In genomic region chr11:18106688-18107087, GRCh38 we compare ENCODE assay signal across 8 cellular contexts. TPM values are rescaled to one million over a fixed set of nuclear protein-coding genes. Genes with fewer than 3 reads are reported as not detected.
DNase-seq lines count a peak whose midpoint lies in the region; ATAC-seq, FAIRE-seq and TF ChIP-seq lines count a peak whose summit lies in the region.
"Had no signal": no experiment of that assay in that cellular context is flagged by ENCODE, and none has a peak within 500 bp of the region (broad histone marks: within the 10 kb centered on the region; RNA-seq: fewer than 3 reads in every experiment).

No MANE protein-coding gene starts in this region.

- POLR2A ChIA-PET in K562 (lab: Yijun Ruan, JAX) = interaction anchor here (0.9 to 1.1 kb wide), 2 partner anchors 121 to 400 kb away, joined by 3 to 4 read pairs; no protein-coding TSS in a partner anchor

- H3K4me3 Mint-ChIP-seq in neural crest cell = peak overlapping the region; percentile 98
- no peak overlapping the region for H3K4me3 Mint-ChIP-seq in stimulated activated memory B cell treated with anti-CD40 and anti-IgM and Interleukin-4, amounts not matched to agents 10 μg/mL and 1 μg/mL and 100 μg/mL, for 72 hours

- 56% methylated on average over 9 of the region's 9 CpGs for WGBS in K562 (ENCODE audit: insufficient coverage, low coverage, missing lambda C conversion rate)

- H3K4me3 ChIP-seq in LNCaP clone FGC (ENCODE audit: low read depth, low read length) = peak overlapping the region; percentile 97; the same call in 1 of the 2 replicates
- H3K4me3 ChIP-seq in K562 = no peak overlapping the region
- no peak overlapping the region for H3K4me3 ChIP-seq in BE2C (ENCODE audit: low read depth, low read length)

- H3K4me1 Mint-ChIP-seq in neural crest cell = peaks cover 14% of the 10 kb centered on the region
- peaks cover 21% of the 10 kb centered on the region for H3K4me1 Mint-ChIP-seq in stimulated activated memory B cell treated with anti-CD40 and anti-IgM and Interleukin-4, amounts not matched to agents 10 μg/mL and 1 μg/mL and 100 μg/mL, for 72 hours

- TF ChIP-seq POLR2A in K562 (conservative IDR thresholded peaks at IDR 0.05) = no peak

- CTCF ChIA-PET in K562 (lab: Yijun Ruan, JAX; ENCODE audit: low intra/inter-chr PET ratio) = interaction anchor here (1.2 kb wide), 1 partner anchor 115 kb away, joined by 5 read pairs; no protein-coding TSS in a partner anchor

- H3K27ac Mint-ChIP-seq in neural crest cell (ENCODE audit: unreplicated experiment) = no peak overlapping the region
- no peak overlapping the region for H3K27ac Mint-ChIP-seq in stimulated activated memory B cell treated with anti-CD40 and anti-IgM and Interleukin-4, amounts not matched to agents 10 μg/mL and 1 μg/mL and 100 μg/mL, for 72 hours

- no peak for TF ChIP-seq CTCF in LNCaP clone FGC (IDR thresholded peaks at IDR 0.05; ENCODE audit: control insufficient read depth, extremely low read depth, insufficient read depth)
- TF ChIP-seq CTCF in K562 (IDR thresholded peaks at IDR 0.05 in 2 of 3, conservative IDR thresholded peaks at IDR 0.05 in 1 of 3; ENCODE audit: insufficient read depth in 2 of 3, low read depth in 1 of 3, low read length in 3 of 3) = no peak
- no peak for TF ChIP-seq CTCF in neural crest cell (conservative IDR thresholded peaks at IDR 0.05)
- TF ChIP-seq CTCF in BE2C (IDR thresholded peaks at IDR 0.05; ENCODE audit: low read depth, low read length) = no peak

- no peaks in the 10 kb centered on the region for H3K9me3 ChIP-seq in K562 (replicated peaks; ENCODE audit: control insufficient read depth, insufficient read depth, low read depth, low read length)
- no peaks in the 10 kb centered on the region for H3K9me3 ChIP-seq in BE2C
- H3K9me3 ChIP-seq: prostate gland had no signal

- DNase-seq in EL (peak; percentile 46), LNCaP clone FGC (ENCODE audit: low read depth) (no peak), K562 (ENCODE audit: extremely low read depth in 1 of 4, low spot score in 3 of 4) (no peak), neural crest cell (ENCODE audit: low read depth, low spot score) (no peak), sciatic nerve (ENCODE audit: low spot score) (no peak), BE2C (no peak)

- TF ChIP-seq EP300 in K562 (IDR thresholded peaks at IDR 0.05; ENCODE audit: low read length) = no peak

- H3K9me3 Mint-ChIP-seq in neural crest cell = no peaks in the 10 kb centered on the region
- H3K9me3 Mint-ChIP-seq in stimulated activated memory B cell treated with anti-CD40 and anti-IgM and Interleukin-4, amounts not matched to agents 10 μg/mL and 1 μg/mL and 100 μg/mL, for 72 hours = peaks cover 2% of the 10 kb centered on the region

- peaks cover 0 to 2% of the 10 kb centered on the region in 2 experiments; a peak in 1 of 5 replicates for H3K27me3 ChIP-seq in K562 (ENCODE audit: control insufficient read depth in 2 of 2, insufficient read depth in 2 of 2, low read length in 2 of 2)
- no peaks in the 10 kb centered on the region for H3K27me3 ChIP-seq in BE2C

- H3K36me3 ChIP-seq in K562 (ENCODE audit: control insufficient read depth, insufficient read depth, low read length) (peaks cover 29% of the 10 kb centered on the region), BE2C (peaks cover 11% of the 10 kb centered on the region)
- H3K36me3 ChIP-seq: prostate gland had no signal

- H4K20me1 ChIP-seq in K562 (replicated peaks; ENCODE audit: control insufficient read depth, insufficient read depth, low read length) = no peaks in the 10 kb centered on the region

- TF ChIP-seq RAD21 in K562 (CRISPR knock-in tag; conservative IDR thresholded peaks at IDR 0.05 in 1 of 2, IDR thresholded peaks at IDR 0.05 in 1 of 2) = no peak

- peak overlapping the region; percentile 97 for H2AFZ ChIP-seq in K562 (ENCODE audit: low read depth, low read length)

- H3K36me3 Mint-ChIP-seq in neural crest cell (ENCODE audit: low read depth) = peaks cover 9% of the 10 kb centered on the region
- peaks cover 17% of the 10 kb centered on the region for H3K36me3 Mint-ChIP-seq in stimulated activated memory B cell treated with anti-CD40 and anti-IgM and Interleukin-4, amounts not matched to agents 10 μg/mL and 1 μg/mL and 100 μg/mL, for 72 hours

- H3K9me1 ChIP-seq in K562 (ENCODE audit: control insufficient read depth, insufficient read depth, low read length) = no peaks in the 10 kb centered on the region

- no peak for FAIRE-seq in K562 (lab: Jason Lieb, UNC)

- H3K9ac ChIP-seq in K562 (ENCODE audit: insufficient read depth in 1 of 2, low read depth in 2 of 2, low read length in 2 of 2) = no peak overlapping the region

- H3K27me3 Mint-ChIP-seq in neural crest cell (ENCODE audit: low read depth) = peaks cover 15% of the 10 kb centered on the region
- H3K27me3 Mint-ChIP-seq in stimulated activated memory B cell treated with anti-CD40 and anti-IgM and Interleukin-4, amounts not matched to agents 10 μg/mL and 1 μg/mL and 100 μg/mL, for 72 hours = peaks cover 25% of the 10 kb centered on the region

- H3K27ac ChIP-seq in K562 (ENCODE audit: extremely low read depth, low read depth, low read length) = no peak overlapping the region

- peaks cover 33% of the 10 kb centered on the region for H3K79me2 ChIP-seq in K562 (ENCODE audit: control insufficient read depth, insufficient read depth, low read length)

- ATAC-seq in K562 (no peak), sciatic nerve (no peak)
- no peak for ATAC-seq in stimulated activated memory B cell treated with anti-CD40 and anti-IgM and Interleukin-4, amounts not matched to agents 10 μg/mL and 1 μg/mL and 100 μg/mL, for 72 hours

- in situ Hi-C loops in K562 (cut with MboI) = no loop called here

- no TSS peak for BruUV-seq in K562 (replicated peaks; lab: Mats Ljungman, UMichigan)

- intact Hi-C loops in K562 (cut with micrococcal nuclease) (loop anchor here (2.0 to 5.0 kb wide), 2 partner anchors 94 to 116 kb away; partner anchors contain the start of gene SERGEF), sciatic nerve (cut with DNase I) (no loop called here)

- H3K4me2 ChIP-seq in K562 (ENCODE audit: insufficient read depth, low read length) = no peak overlapping the region

- peaks cover 0 to 5% of the 10 kb centered on the region in 2 experiments; a peak in 3 of 5 replicates for H3K4me1 ChIP-seq in K562 (replicated peaks in 1 of 2; ENCODE audit: control insufficient read depth in 2 of 2, insufficient read depth in 2 of 2, low read length in 2 of 2)
- H3K4me1 ChIP-seq in BE2C = no peaks in the 10 kb centered on the region
- H3K4me1 ChIP-seq: prostate gland had no signal

TF ChIP-seq in K562, 482 proteins besides CTCF, POLR2A, EP300 and RAD21:
- TF ChIP-seq GTF2A2 (tag; IDR thresholded peaks at IDR 0.05) = no peak
- TF ChIP-seq FOSL1 (tag; conservative IDR thresholded peaks at IDR 0.05) = peak; percentile 72
- peak; percentile 45; the same call in 1 of the 2 replicates for TF ChIP-seq ATF3 (IDR thresholded peaks at IDR 0.05)
- TF ChIP-seq ATF3 (CRISPR knock-in tag; conservative IDR thresholded peaks at IDR 0.05) = no peak

RNA-seq across cellular contexts. Expression of gene SAAL1, which starts 0.8 kb away (rescaled TPM):
- total RNA-seq in K562 (2011; cell fraction: chromatin; rRNA removed; ENCODE audit: low replicate concordance) = 31.8 and 69.0 TPM in 2 replicates
- 25.4 and 33.4 TPM in 2 replicates for total RNA-seq in K562 (2011; cell fraction: nucleolus; rRNA removed)
- total RNA-seq in K562 (2011; cell fraction: nucleoplasm; rRNA removed) = 23.9 and 37.7 TPM in 2 replicates
- total RNA-seq in K562 (2014; rRNA removed) (40.9 and 42.8 TPM in 2 replicates), K562 (2014; rRNA removed; fragmentation: Illumina TruSeq; extraction: Trizol) (56.4 and 61.7 TPM in 2 replicates), K562 (2015; rRNA removed; fragmentation: Illumina TruSeq; extraction: Trizol) (61.1 and 61.2 TPM in 2 replicates), K562 (2021) (35.8 and 38.9 TPM in 2 replicates), neural crest cell (50.2 and 56.4 TPM in 2 replicates), sciatic nerve (14.3 TPM)
- polyA plus RNA-seq in K562 (2011; rRNA removed) (42.1 and 57.0 TPM in 2 replicates), K562 (2014; fragmentation: Illumina TruSeq; extraction: Trizol) (69.5 and 77.5 TPM in 2 replicates), K562 (2014; fragmentation: Nextera tagmentation; extraction: Ambion mirVana) (10 to 100 TPM; 42.3 to 42.6 TPM), K562 (2014; rRNA removed) (57.6 TPM in 2 replicates)
- 16.8 and 28.7 TPM in 2 replicates for polyA plus RNA-seq in K562 (2011; cell fraction: cytosol; rRNA removed)
- 29.3 and 32.0 TPM in 2 replicates for polyA plus RNA-seq in K562 (2011; cell fraction: nucleus; rRNA removed)
- 23.9 and 36.0 TPM in 2 replicates for polyA plus RNA-seq in K562 (2012)
- 39.0 and 40.2 TPM in 2 replicates for polyA minus RNA-seq in K562 (2011; rRNA and poly(A)+ RNA removed)
- 10.0 and 17.4 TPM in 2 replicates for polyA minus RNA-seq in K562 (2011; cell fraction: cytosol; rRNA and poly(A)+ RNA removed)
- 24.6 and 35.7 TPM in 2 replicates for polyA minus RNA-seq in K562 (2011; cell fraction: nucleus; rRNA and poly(A)+ RNA removed)
- 22.0 TPM for polyA plus RNA-seq in BE2C (2012; ENCODE audit: insufficient read depth, insufficient read length, low read depth)

RNA-seq across cellular contexts. Expression of gene MRGPRX3, which starts 25.7 kb away (rescaled TPM):
- not detected in 2 replicates for total RNA-seq in K562 (2011; cell fraction: chromatin; rRNA removed; ENCODE audit: low replicate concordance)
- total RNA-seq in K562 (2011; cell fraction: nucleolus; rRNA removed) = not detected in 2 replicates
- total RNA-seq in K562 (2011; cell fraction: nucleoplasm; rRNA removed) = not detected in 2 replicates
- total RNA-seq in K562 (2014; rRNA removed) = not detected in 2 replicates
- total RNA-seq in K562 (2014; rRNA removed; fragmentation: Illumina TruSeq; extraction: Trizol) = not detected in 2 replicates
- total RNA-seq in K562 (2015; rRNA removed; fragmentation: Illumina TruSeq; extraction: Trizol) = not detected in 2 replicates
- total RNA-seq in K562 (2021) = not detected in 2 replicates
- not detected in 2 replicates for polyA plus RNA-seq in K562 (2011; rRNA removed)
- polyA plus RNA-seq in K562 (2011; cell fraction: cytosol; rRNA removed) = not detected in 2 replicates
- not detected in 2 replicates for polyA plus RNA-seq in K562 (2011; cell fraction: nucleus; rRNA removed)
- polyA plus RNA-seq in K562 (2012) = not detected in 2 replicates
- not detected in 2 replicates for polyA plus RNA-seq in K562 (2014; fragmentation: Illumina TruSeq; extraction: Trizol)
- polyA plus RNA-seq in K562 (2014; fragmentation: Nextera tagmentation; extraction: Ambion mirVana) = not detected
- polyA plus RNA-seq in K562 (2014; rRNA removed) = not detected in 2 replicates
- not detected in 2 replicates for polyA minus RNA-seq in K562 (2011; rRNA and poly(A)+ RNA removed)
- not detected in 2 replicates for polyA minus RNA-seq in K562 (2011; cell fraction: cytosol; rRNA and poly(A)+ RNA removed)
- polyA minus RNA-seq in K562 (2011; cell fraction: nucleus; rRNA and poly(A)+ RNA removed) = not detected in 2 replicates
- 0.14 TPM in 1 of 2 replicates, not detected in the other for total RNA-seq in neural crest cell
- total RNA-seq in sciatic nerve = not detected
- not detected for polyA plus RNA-seq in BE2C (2012; ENCODE audit: insufficient read depth, insufficient read length, low read depth)
- total RNA-seq: prostate gland had no signal
